In the genomic region with DNA sequence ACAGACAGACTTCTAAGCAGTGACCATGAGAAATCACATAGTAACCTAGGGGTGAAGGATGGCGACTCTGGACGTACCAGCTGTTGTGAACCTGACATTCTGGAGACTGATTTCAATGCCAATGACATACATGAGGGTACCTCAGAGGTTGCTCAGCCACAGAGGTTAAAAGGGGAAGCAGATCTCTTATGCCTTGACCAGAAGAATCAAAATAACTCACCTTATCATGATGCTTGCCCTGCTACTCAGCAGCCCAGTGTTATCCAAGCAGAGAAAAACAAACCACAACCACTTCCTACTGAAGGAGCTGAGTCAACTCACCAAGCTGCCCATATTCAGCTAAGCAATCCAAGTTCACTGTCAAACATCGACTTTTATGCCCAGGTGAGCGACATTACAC, we compare ENCODE assay signal across 9 cellular contexts. TPM values are rescaled to one million over a fixed set of nuclear protein-coding genes. Genes with fewer than 3 reads are reported as not detected.
DNase-seq lines count a peak whose midpoint lies in the region; ATAC-seq, FAIRE-seq and TF ChIP-seq lines count a peak whose summit lies in the region.
"Had no signal": no experiment of that assay in that cellular context is flagged by ENCODE, and none has a peak within 500 bp of the region (broad histone marks: within the 10 kb centered on the region; RNA-seq: fewer than 3 reads in every experiment).

No MANE protein-coding gene starts in this region.

- DNase-seq in NOMO-1 (lab: John Stamatoyannopoulos, UW; ENCODE audit: unreplicated experiment in 2 of 2), result peak; percentile 52 to 91
- no peak for DNase-seq in keratinocyte (ENCODE audit: low read depth, low spot score)
- no peak for DNase-seq in thyroid gland
- DNase-seq in GM13976 (ENCODE audit: low spot score), result no peak
- no peak for DNase-seq in Right ventricle myocardium inferior (ENCODE audit: missing footprints)
- no peak for DNase-seq in AML-193 (lab: John Stamatoyannopoulos, UW)
- DNase-seq: psoas muscle had no signal

- intact Hi-C loops in thyroid gland (cut with DNase I), result no loop called here
- intact Hi-C loops in Right ventricle myocardium inferior (cut with DNase I), result no loop called here

- WGBS in thyroid gland, 2 donors, result 81 to 92% methylated on average over 4 of the region's 4 CpGs

- no peak overlapping the region for H3K9ac ChIP-seq in keratinocyte (ENCODE audit: control insufficient read depth, extremely low read depth, insufficient read depth, low read length)

- peak; percentile 41 for FAIRE-seq in keratinocyte (lab: Jason Lieb, UNC)

- no peak for TF ChIP-seq CTCF in keratinocyte (optimal IDR thresholded peaks at IDR 0.05 in 1 of 3, IDR thresholded peaks at IDR 0.05 in 1 of 3, conservative IDR thresholded peaks at IDR 0.05 in 1 of 3; ENCODE audit: extremely low read depth in 1 of 3, insufficient read depth in 2 of 3, low read length in 3 of 3)
- no peak for TF ChIP-seq CTCF in thyroid gland (IDR thresholded peaks at IDR 0.05)
- no peak for TF ChIP-seq CTCF in GM13976 (IDR thresholded peaks at IDR 0.05; ENCODE audit: borderline replicate concordance, control extremely low read depth, extremely low read depth, insufficient read depth, missing control alignments)

- no peak overlapping the region for H3K27ac ChIP-seq in keratinocyte (ENCODE audit: control insufficient read depth, insufficient read depth, low read length)
- H3K27ac ChIP-seq in thyroid gland, result no peak overlapping the region
- H3K27ac ChIP-seq: psoas muscle had no signal

- no peak overlapping the region for H3K4me3 ChIP-seq in keratinocyte (ENCODE audit: control insufficient read depth in 2 of 3, extremely low read depth in 1 of 3, insufficient read depth in 2 of 3, low read depth in 1 of 3, low read length in 3 of 3)
- H3K4me3 ChIP-seq in thyroid gland (replicated peaks in 1 of 3), result no peak overlapping the region
- H3K4me3 ChIP-seq: psoas muscle had no signal

- in situ Hi-C loops in GM13976 (cut with MboI; ENCODE audit: low sequenced_read_pairs, unreplicated experiment), result no loop called here

- ATAC-seq in GM18907 (IDR thresholded peaks at IDR 0.05; ENCODE audit: unreplicated experiment) (peak; percentile 97), HG02763 (IDR thresholded peaks at IDR 0.05; ENCODE audit: unreplicated experiment) (peak; percentile 71), Right ventricle myocardium inferior (no peak)

- H3K27me3 ChIP-seq in keratinocyte (ENCODE audit: control insufficient read depth, extremely low read depth, insufficient read depth, low read length), result no peaks in the 10 kb centered on the region
- H3K27me3 ChIP-seq in thyroid gland, result no peaks in the 10 kb centered on the region

- no peak overlapping the region for H2AFZ ChIP-seq in keratinocyte (ENCODE audit: control insufficient read depth, low read length)

- no peak for TF ChIP-seq POLR2A in thyroid gland (IDR thresholded peaks at IDR 0.05)

- H4K20me1 ChIP-seq in keratinocyte (ENCODE audit: control insufficient read depth, extremely low read depth, insufficient read depth, low read length), result no peaks in the 10 kb centered on the region

- no peaks in the 10 kb centered on the region for H3K9me3 ChIP-seq in keratinocyte (ENCODE audit: control insufficient read depth, low read depth, low read length)
- no peaks in the 10 kb centered on the region for H3K9me3 ChIP-seq in thyroid gland
- H3K9me3 ChIP-seq: psoas muscle had no signal

- no peaks in the 10 kb centered on the region for H3K4me1 ChIP-seq in keratinocyte (ENCODE audit: control insufficient read depth, extremely low read depth, insufficient read depth, low read length)
- H3K4me1 ChIP-seq in thyroid gland, result no peaks in the 10 kb centered on the region
- H3K4me1 ChIP-seq: psoas muscle had no signal

- dilution Hi-C loops in keratinocyte (cut with MboI; ENCODE audit: extremely low pct_ligation_motif_present, low sequenced_read_pairs), result no loop called here

- no peaks in the 10 kb centered on the region for H3K79me2 ChIP-seq in keratinocyte (ENCODE audit: control insufficient read depth, insufficient read depth, low read length)

- H3K36me3 ChIP-seq in keratinocyte (ENCODE audit: control insufficient read depth in 2 of 2, extremely low read depth in 1 of 2, insufficient read depth in 2 of 2, low read length in 2 of 2) (no peaks in the 10 kb centered on the region), thyroid gland (peaks cover 0 to 3% of the 10 kb centered on the region in 2 donors)

- no peak overlapping the region for H3K4me2 ChIP-seq in keratinocyte (ENCODE audit: control insufficient read depth, extremely low read depth, insufficient read depth, low read depth, low read length)

- no peaks in the 10 kb centered on the region for H3K9me1 ChIP-seq in keratinocyte (ENCODE audit: control insufficient read depth, extremely low read depth, insufficient read depth, low read length)

RNA-seq across cellular contexts. Expression of a gene that starts 38.0 kb away (rescaled TPM):
- polyA plus RNA-seq in keratinocyte, result 0.24 to 0.71 TPM (median 0.33 TPM) in 3 replicates
- not detected for polyA plus RNA-seq in keratinocyte (2011; ENCODE audit: low read depth)
- polyA plus RNA-seq in keratinocyte (2011; cell fraction: cytosol; rRNA removed), result 0.19 and 0.50 TPM in 2 replicates
- polyA plus RNA-seq in keratinocyte (2011; cell fraction: nucleus; rRNA removed), result 0.21 and 0.43 TPM in 2 replicates
- 0.06 and 0.68 TPM in 2 replicates for polyA plus RNA-seq in keratinocyte (2012; ENCODE audit: low replicate concordance)
- 0.13 to 0.51 TPM (median 0.43 TPM) in 3 replicates for polyA minus RNA-seq in keratinocyte
- polyA minus RNA-seq in keratinocyte (2011; cell fraction: cytosol; rRNA and poly(A)+ RNA removed), result not detected
- 0.23 TPM in 1 of 2 replicates, not detected in the other for polyA minus RNA-seq in keratinocyte (2011; cell fraction: nucleus; rRNA and poly(A)+ RNA removed)
- total RNA-seq in thyroid gland (1 to 10 TPM in 3 of 4 donors, under 1 TPM in 1; 0.94 to 2.5 (median 1.7) TPM), Right ventricle myocardium inferior (1.4 TPM)

Comparison
In these comparisons a context has a peak if more than half of its experiments do, and no peak if none do; other contexts are left out.
1. DNase-seq: peak in NOMO-1 (2 of 2); none in keratinocyte (single experiment), thyroid gland (0 of 2), GM13976 (single experiment), Right ventricle myocardium inferior (single experiment) and AML-193 (0 of 2).